In genomic region chr3:127140501-127141460, GRCh38 we compare ENCODE assay signal across 18 cellular contexts. TPM values are rescaled to one million over a fixed set of nuclear protein-coding genes. Genes with fewer than 3 reads are reported as not detected.
DNase-seq lines count a peak whose midpoint lies in the region; ATAC-seq and TF ChIP-seq lines count a peak whose summit lies in the region.
"Had no signal": no experiment of that assay in that cellular context is flagged by ENCODE, and none has a peak within 500 bp of the region (broad histone marks: within the 10 kb centered on the region; RNA-seq: fewer than 3 reads in every experiment).

No MANE protein-coding gene starts in this region.

- peaks cover 5% of the 10 kb centered on the region for H3K9me3 Mint-ChIP-seq in endodermal cell
- peaks cover 0 to 3% of the 10 kb centered on the region in 2 donors for H3K9me3 Mint-ChIP-seq in effector memory CD8-positive, alpha-beta T cell

- no peaks in the 10 kb centered on the region for H3K36me3 Mint-ChIP-seq in endodermal cell (ENCODE audit: low read depth)
- no peaks in the 10 kb centered on the region for H3K36me3 Mint-ChIP-seq in effector memory CD8-positive, alpha-beta T cell (ENCODE audit: insufficient read depth)
- H3K36me3 Mint-ChIP-seq: CD8-positive, alpha-beta memory T cell had no signal

- peaks cover 6% of the 10 kb centered on the region for H3K9me3 ChIP-seq in endodermal cell (ENCODE audit: control insufficient read depth, low read length)
- H3K9me3 ChIP-seq: Caco-2 had no signal

- H3K27ac Mint-ChIP-seq in endodermal cell = no peak overlapping the region
- H3K27ac Mint-ChIP-seq in effector memory CD8-positive, alpha-beta T cell = no peak overlapping the region
- H3K27ac Mint-ChIP-seq: CD8-positive, alpha-beta memory T cell had no signal

- peak overlapping the region; percentile 45 for H3K27ac ChIP-seq in C4-2B
- H3K27ac ChIP-seq in endodermal cell (ENCODE audit: low read depth, low read length) = no peak overlapping the region
- H3K27ac ChIP-seq: 22Rv1, HL-60 had no signal

- WGBS in endodermal cell (ENCODE audit: insufficient coverage in 1 of 2, insufficient read length in 1 of 2), 2 experiments = 90 to 94% methylated on average over 6 to 18 of the region's 18 CpGs

- no peak overlapping the region for H3K9ac ChIP-seq in endodermal cell (ENCODE audit: extremely low read depth, low read length, poor library complexity, severe bottlenecking)

- H3K4me3 ChIP-seq in endodermal cell (ENCODE audit: low read length) = no peak overlapping the region
- H3K4me3 ChIP-seq: GM12878 had no signal

- no peak for ATAC-seq in omental fat pad (ENCODE audit: low FRiP score)
- ATAC-seq in effector memory CD8-positive, alpha-beta T cell (replicated peaks) = no peak
- ATAC-seq: GM12878, HCT116 had no signal

- H3K4me1 Mint-ChIP-seq in endodermal cell = peaks cover 11% of the 10 kb centered on the region
- peaks cover 0 to 8% of the 10 kb centered on the region in 2 donors for H3K4me1 Mint-ChIP-seq in effector memory CD8-positive, alpha-beta T cell (ENCODE audit: low read depth in 2 of 2)

- DNase-seq in DMS53 (lab: John Stamatoyannopoulos, UW) (peak; percentile 43), DMS53 treated with DMSO at 0.1 percent for 48 hours (lab: John Stamatoyannopoulos, UW; ENCODE audit: unreplicated experiment) (no peak), endodermal cell (peak; percentile 45), omental fat pad (ENCODE audit: low spot score) (peak; percentile 17)
- DNase-seq in NK-92 treated with Interleukin-12 subunit alpha and Interleukin-12 subunit beta, amount 100 ng/mL, for 24 hours (lab: John Stamatoyannopoulos, UW) = no peak
- no peak for DNase-seq in effector memory CD8-positive, alpha-beta T cell
- no peak for DNase-seq in activated naive CD4-positive, alpha-beta T cell treated with anti-CD3 and anti-CD28 coated beads, Interleukin-2, amount 50 U/mL, for 16 hours
- DNase-seq: CD8-positive, alpha-beta memory T cell had no signal

- no peaks in the 10 kb centered on the region for H3K36me3 ChIP-seq in endodermal cell (ENCODE audit: control insufficient read depth, insufficient read depth, low read length)

- peaks cover 16% of the 10 kb centered on the region for H3K27me3 ChIP-seq in endodermal cell (ENCODE audit: control insufficient read depth, insufficient read depth, low read length, poor library complexity, severe bottlenecking)

- no peaks in the 10 kb centered on the region for H3K4me1 ChIP-seq in endodermal cell (ENCODE audit: control insufficient read depth, insufficient read depth, low read length)

- H3K4me3 Mint-ChIP-seq in endodermal cell = no peak overlapping the region
- H3K4me3 Mint-ChIP-seq in effector memory CD8-positive, alpha-beta T cell = no peak overlapping the region
- H3K4me3 Mint-ChIP-seq: CD8-positive, alpha-beta memory T cell had no signal

- TF ChIP-seq CTCF in C4-2B (conservative IDR thresholded peaks at IDR 0.05) (no peak), endodermal cell (conservative IDR thresholded peaks at IDR 0.05) (no peak), omental fat pad (IDR thresholded peaks at IDR 0.05) (no peak)

- peaks cover 19% of the 10 kb centered on the region for H3K27me3 Mint-ChIP-seq in endodermal cell (ENCODE audit: insufficient read depth)
- H3K27me3 Mint-ChIP-seq in effector memory CD8-positive, alpha-beta T cell = peaks cover 34 to 47% of the 10 kb centered on the region in 2 donors

RNA-seq across cellular contexts. Expression of gene PRR23E, which starts 52.1 kb away (rescaled TPM):
- total RNA-seq in endodermal cell (not detected), omental fat pad (not detected)
- polyA plus RNA-seq in endodermal cell (2013, experiment 1 of 2) = not detected
- not detected for polyA plus RNA-seq in endodermal cell (2013, experiment 2 of 2)
- total RNA-seq: A673; Caco-2; CD8-positive, alpha-beta memory T cell; Daoy; GM12878; H4 had no signal
- polyA plus RNA-seq: BJ; CD8-positive, alpha-beta memory T cell; GM12878 had no signal

Comparison
In these comparisons a context has a peak if more than half of its experiments do, and no peak if none do; other contexts are left out.
1. DNase-seq: peak in DMS53 (single experiment), endodermal cell (single experiment) and omental fat pad (single experiment); none in DMS53 treated with DMSO at 0.1 percent for 48 hours (single experiment), NK-92 treated with Interleukin-12 subunit alpha and Interleukin-12 subunit beta, amount 100 ng/mL, for 24 hours (single experiment), effector memory CD8-positive, alpha-beta T cell (0 of 3) and activated naive CD4-positive, alpha-beta T cell treated with anti-CD3 and anti-CD28 coated beads, Interleukin-2, amount 50 U/mL, for 16 hours (single experiment).